19 cellular contexts compared by ENCODE assay signal in the genomic region with DNA sequence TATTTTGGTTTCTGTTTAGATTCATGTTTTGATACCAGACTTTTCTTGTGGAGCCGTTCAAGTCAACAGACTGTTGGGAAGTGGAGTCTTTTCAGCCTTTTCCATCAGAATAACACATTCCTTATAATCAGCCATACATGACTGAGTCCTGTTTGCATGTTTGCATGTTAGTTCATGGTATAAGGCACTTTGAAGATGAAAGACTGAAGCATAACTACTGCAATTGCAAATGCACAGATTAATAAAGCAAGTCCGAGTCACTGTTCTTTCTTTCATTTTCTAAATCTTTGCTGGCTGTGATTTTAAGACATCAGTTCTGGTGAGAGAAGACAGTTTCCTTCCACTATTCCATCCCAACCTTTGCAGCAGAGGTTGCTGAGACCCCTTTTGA. TPM values are rescaled to one million over a fixed set of nuclear protein-coding genes. Genes with fewer than 3 reads are reported as not detected.
DNase-seq lines count a peak whose midpoint lies in the region; ATAC-seq, FAIRE-seq and TF ChIP-seq lines count a peak whose summit lies in the region.
"Had no signal": no experiment of that assay in that cellular context is flagged by ENCODE, and none has a peak within 500 bp of the region (broad histone marks: within the 10 kb centered on the region; RNA-seq: fewer than 3 reads in every experiment).

No MANE protein-coding gene starts in this region.

- peak overlapping the region; percentile 87 for H3K27ac Mint-ChIP-seq in activated T-cell treated with anti-CD3 and anti-CD28 coated beads, Interleukin-2, amount 50 U/mL, for 24 hours
- H3K27ac Mint-ChIP-seq in activated CD4-positive, alpha-beta memory T cell treated with anti-CD3 and anti-CD28 coated beads for 36 hours, result peak overlapping the region; percentile 78
- H3K27ac Mint-ChIP-seq in nephron (peak overlapping the region; percentile 56 to 90 (median 72)), endodermal cell (no peak overlapping the region)

- H3K27ac ChIP-seq in K562 (ENCODE audit: extremely low read depth, low read depth, low read length) (no peak overlapping the region), endodermal cell (ENCODE audit: low read depth, low read length) (no peak overlapping the region)
- H3K27ac ChIP-seq: C4-2B, GM23248 had no signal

- H3K9ac ChIP-seq in K562 (ENCODE audit: insufficient read depth in 1 of 2, low read depth in 2 of 2, low read length in 2 of 2), result no peak overlapping the region
- no peak overlapping the region for H3K9ac ChIP-seq in endodermal cell (ENCODE audit: extremely low read depth, low read length, poor library complexity, severe bottlenecking)
- H3K9ac ChIP-seq: GM23248 had no signal

- POLR2A ChIA-PET in activated CD4-positive, alpha-beta memory T cell treated with anti-CD3 and anti-CD28 coated beads for 36 hours (lab: Charles Lee), result interaction anchor here (1.4 kb wide), 1 partner anchor 67 kb away, joined by 6 read pairs; no protein-coding TSS in a partner anchor
- POLR2A ChIA-PET in K562 (lab: Yijun Ruan, JAX), result no interaction called here

- no peak for ATAC-seq in K562
- ATAC-seq: GM12878, HCT116 had no signal

- H4K20me1 ChIP-seq in K562 (replicated peaks; ENCODE audit: control insufficient read depth, insufficient read depth, low read length), result no peaks in the 10 kb centered on the region

- no peaks in the 10 kb centered on the region for H3K4me1 ChIP-seq in K562 (replicated peaks in 1 of 2; ENCODE audit: control insufficient read depth in 2 of 2, insufficient read depth in 2 of 2, low read length in 2 of 2)
- peaks cover 4% of the 10 kb centered on the region for H3K4me1 ChIP-seq in endodermal cell (ENCODE audit: control insufficient read depth, insufficient read depth, low read length)
- H3K4me1 ChIP-seq: BE2C had no signal

- in situ Hi-C loops in K562 (cut with MboI), result no loop called here

- no peaks in the 10 kb centered on the region for H3K27me3 ChIP-seq in K562 (ENCODE audit: control insufficient read depth in 2 of 2, insufficient read depth in 2 of 2, low read length in 2 of 2)
- no peaks in the 10 kb centered on the region for H3K27me3 ChIP-seq in endodermal cell (ENCODE audit: control insufficient read depth, insufficient read depth, low read length, poor library complexity, severe bottlenecking)
- H3K27me3 ChIP-seq: BE2C had no signal

- BruUV-seq in K562 (replicated peaks; lab: Mats Ljungman, UMichigan), result no TSS peak

- no peak for DNase-seq in activated T-cell treated with anti-CD3 and anti-CD28 coated beads, Interleukin-2, amount 50 U/mL, for 24 hours
- DNase-seq in activated T-cell treated with anti-CD3 and anti-CD28 coated beads for 4 hours (no peak), K562 (ENCODE audit: extremely low read depth in 1 of 4, low spot score in 3 of 4) (no peak), Kasumi-1 (lab: John Stamatoyannopoulos, UW) (no peak), AG20443 (ENCODE audit: low spot score) (no peak), endodermal cell (no peak)
- no peak for DNase-seq in activated CD4-positive, alpha-beta memory T cell treated with anti-CD3 and anti-CD28 coated beads for 36 hours
- DNase-seq: BE2C; CD4-positive, alpha-beta memory T cell; DMS79; GM23248 had no signal

- H3K9me3 Mint-ChIP-seq in activated T-cell treated with anti-CD3 and anti-CD28 coated beads, Interleukin-2, amount 50 U/mL, for 24 hours, result no peaks in the 10 kb centered on the region
- peaks cover 2% of the 10 kb centered on the region for H3K9me3 Mint-ChIP-seq in activated CD4-positive, alpha-beta memory T cell treated with anti-CD3 and anti-CD28 coated beads for 36 hours
- no peaks in the 10 kb centered on the region for H3K9me3 Mint-ChIP-seq in nephron
- peaks cover 5% of the 10 kb centered on the region for H3K9me3 Mint-ChIP-seq in endodermal cell

- no peaks in the 10 kb centered on the region for H3K9me1 ChIP-seq in K562 (ENCODE audit: control insufficient read depth, insufficient read depth, low read length)

- H3K4me1 Mint-ChIP-seq in activated T-cell treated with anti-CD3 and anti-CD28 coated beads, Interleukin-2, amount 50 U/mL, for 24 hours (ENCODE audit: low read depth), result peaks cover 18% of the 10 kb centered on the region
- H3K4me1 Mint-ChIP-seq in activated CD4-positive, alpha-beta memory T cell treated with anti-CD3 and anti-CD28 coated beads for 36 hours (ENCODE audit: low read depth), result peaks cover 21% of the 10 kb centered on the region
- H3K4me1 Mint-ChIP-seq in nephron, result peaks cover 37% of the 10 kb centered on the region
- H3K4me1 Mint-ChIP-seq in endodermal cell, result peaks cover 10% of the 10 kb centered on the region

- FAIRE-seq in K562 (lab: Jason Lieb, UNC), result peak; percentile 15
- FAIRE-seq: A204.1, GM12878, GM18507, H54 had no signal

- no peaks in the 10 kb centered on the region for H3K27me3 Mint-ChIP-seq in activated T-cell treated with anti-CD3 and anti-CD28 coated beads, Interleukin-2, amount 50 U/mL, for 24 hours
- no peaks in the 10 kb centered on the region for H3K27me3 Mint-ChIP-seq in activated CD4-positive, alpha-beta memory T cell treated with anti-CD3 and anti-CD28 coated beads for 36 hours
- H3K27me3 Mint-ChIP-seq in nephron (ENCODE audit: low read depth), result no peaks in the 10 kb centered on the region
- no peaks in the 10 kb centered on the region for H3K27me3 Mint-ChIP-seq in endodermal cell (ENCODE audit: insufficient read depth)
- H3K27me3 Mint-ChIP-seq: CD4-positive, alpha-beta memory T cell had no signal

- TF ChIP-seq RAD21 in K562 (CRISPR knock-in tag; conservative IDR thresholded peaks at IDR 0.05 in 1 of 2, IDR thresholded peaks at IDR 0.05 in 1 of 2), result no peak

- CTCF ChIA-PET in activated CD4-positive, alpha-beta memory T cell treated with anti-CD3 and anti-CD28 coated beads for 36 hours (lab: Charles Lee), result no interaction called here
- CTCF ChIA-PET in K562 (lab: Yijun Ruan, JAX; ENCODE audit: low intra/inter-chr PET ratio), result no interaction called here

- TF ChIP-seq EP300 in K562 (IDR thresholded peaks at IDR 0.05; ENCODE audit: low read length), result no peak

- TF ChIP-seq CTCF in K562 (IDR thresholded peaks at IDR 0.05 in 2 of 3, conservative IDR thresholded peaks at IDR 0.05 in 1 of 3; ENCODE audit: insufficient read depth in 2 of 3, low read depth in 1 of 3, low read length in 3 of 3), result no peak
- TF ChIP-seq CTCF in nephron (IDR thresholded peaks at IDR 0.05; ENCODE audit: unreplicated experiment in 3 of 3), result no peak
- TF ChIP-seq CTCF in endodermal cell (conservative IDR thresholded peaks at IDR 0.05), result no peak

- H3K36me3 ChIP-seq in K562 (ENCODE audit: control insufficient read depth, insufficient read depth, low read length) (no peaks in the 10 kb centered on the region), endodermal cell (ENCODE audit: control insufficient read depth, insufficient read depth, low read length) (no peaks in the 10 kb centered on the region)
- H3K36me3 ChIP-seq: BE2C had no signal

- peaks cover 37% of the 10 kb centered on the region for H3K36me3 Mint-ChIP-seq in activated T-cell treated with anti-CD3 and anti-CD28 coated beads, Interleukin-2, amount 50 U/mL, for 24 hours (ENCODE audit: low read depth)
- H3K36me3 Mint-ChIP-seq in activated CD4-positive, alpha-beta memory T cell treated with anti-CD3 and anti-CD28 coated beads for 36 hours, result peaks cover 19% of the 10 kb centered on the region
- H3K36me3 Mint-ChIP-seq in nephron (ENCODE audit: low read depth) (peaks cover 7% of the 10 kb centered on the region), endodermal cell (ENCODE audit: low read depth) (no peaks in the 10 kb centered on the region)

- intact Hi-C loops in activated CD4-positive, alpha-beta memory T cell treated with anti-CD3 and anti-CD28 coated beads for 36 hours (cut with micrococcal nuclease), result loop anchor here (2.0 to 10.0 kb wide), 3 partner anchors 64 to 86 kb away; no protein-coding TSS in a partner anchor
- intact Hi-C loops in K562 (cut with micrococcal nuclease), result no loop called here

- no peak overlapping the region for H3K4me3 Mint-ChIP-seq in activated T-cell treated with anti-CD3 and anti-CD28 coated beads, Interleukin-2, amount 50 U/mL, for 24 hours
- H3K4me3 Mint-ChIP-seq in activated CD4-positive, alpha-beta memory T cell treated with anti-CD3 and anti-CD28 coated beads for 36 hours, result no peak overlapping the region
- H3K4me3 Mint-ChIP-seq in nephron (no peak overlapping the region), endodermal cell (no peak overlapping the region)
- H3K4me3 Mint-ChIP-seq: CD4-positive, alpha-beta memory T cell had no signal

- 29% methylated on average over 2 of the region's 2 CpGs for WGBS in K562 (ENCODE audit: insufficient coverage, low coverage, missing lambda C conversion rate)
- 92 to 100% methylated on average over 1 to 2 of the region's 2 CpGs for WGBS in endodermal cell (ENCODE audit: insufficient coverage in 1 of 2, insufficient read length in 1 of 2), 2 experiments

- no peak overlapping the region for H3K4me3 ChIP-seq in K562
- no peak overlapping the region for H3K4me3 ChIP-seq in endodermal cell (ENCODE audit: low read length)
- H3K4me3 ChIP-seq: GM12878, GM23248 had no signal

- H3K4me2 ChIP-seq in K562 (ENCODE audit: insufficient read depth, low read length), result no peak overlapping the region

- H3K79me2 ChIP-seq in K562 (ENCODE audit: control insufficient read depth, insufficient read depth, low read length), result no peaks in the 10 kb centered on the region

- no peak for TF ChIP-seq POLR2A in K562 (conservative IDR thresholded peaks at IDR 0.05)

- H3K9me3 ChIP-seq in K562 (replicated peaks; ENCODE audit: control insufficient read depth, insufficient read depth, low read depth, low read length) (no peaks in the 10 kb centered on the region), endodermal cell (ENCODE audit: control insufficient read depth, low read length) (peaks cover 20% of the 10 kb centered on the region)
- H3K9me3 ChIP-seq: BE2C had no signal

- H2AFZ ChIP-seq in K562 (ENCODE audit: low read depth, low read length), result no peak overlapping the region
- H2AFZ ChIP-seq: GM23248 had no signal

RNA-seq across cellular contexts. Expression of gene RASL11B, which starts 28.3 kb away (rescaled TPM):
- total RNA-seq in activated CD4-positive, alpha-beta memory T cell treated with anti-CD3 and anti-CD28 coated beads for 36 hours, result under 1 TPM; 0.29 to 0.40 TPM
- 1.3 and 1.4 TPM in 2 replicates for total RNA-seq in K562 (2011; cell fraction: chromatin; rRNA removed; ENCODE audit: low replicate concordance)
- total RNA-seq in K562 (2011; cell fraction: nucleolus; rRNA removed), result 1.4 and 2.3 TPM in 2 replicates
- total RNA-seq in K562 (2011; cell fraction: nucleoplasm; rRNA removed), result 2.1 and 2.4 TPM in 2 replicates
- 0.49 and 1.5 TPM in 2 replicates for total RNA-seq in K562 (2014; rRNA removed)
- total RNA-seq in K562 (2014; rRNA removed; fragmentation: Illumina TruSeq; extraction: Trizol), result 0.51 and 0.80 TPM in 2 replicates
- 0.29 and 0.38 TPM in 2 replicates for total RNA-seq in K562 (2015; rRNA removed; fragmentation: Illumina TruSeq; extraction: Trizol)
- total RNA-seq in K562 (2021), result 0.53 and 0.56 TPM in 2 replicates
- polyA plus RNA-seq in K562 (2011; rRNA removed), result 0.68 and 1.4 TPM in 2 replicates
- polyA plus RNA-seq in K562 (2011; cell fraction: cytosol; rRNA removed), result 0.80 and 1.4 TPM in 2 replicates
- 0.69 and 1.2 TPM in 2 replicates for polyA plus RNA-seq in K562 (2011; cell fraction: nucleus; rRNA removed)
- polyA plus RNA-seq in K562 (2012), result 0.37 and 0.48 TPM in 2 replicates
- polyA plus RNA-seq in K562 (2014; fragmentation: Illumina TruSeq; extraction: Trizol), result 0.47 and 0.56 TPM in 2 replicates
- polyA plus RNA-seq in K562 (2014; fragmentation: Nextera tagmentation; extraction: Ambion mirVana), result under 1 TPM; 0.24 to 0.27 TPM
- 0.13 and 0.50 TPM in 2 replicates for polyA plus RNA-seq in K562 (2014; rRNA removed)
- polyA minus RNA-seq in K562 (2011; rRNA and poly(A)+ RNA removed), result 0.96 and 1.3 TPM in 2 replicates
- 0.67 and 0.73 TPM in 2 replicates for polyA minus RNA-seq in K562 (2011; cell fraction: cytosol; rRNA and poly(A)+ RNA removed)
- polyA minus RNA-seq in K562 (2011; cell fraction: nucleus; rRNA and poly(A)+ RNA removed), result 0.94 and 2.7 TPM in 2 replicates
- total RNA-seq in endodermal cell, result 10 to 100 TPM in 1 of 2 donors, 1 to 10 TPM in 1; 7.0 to 12.7 TPM
- polyA plus RNA-seq in endodermal cell (2013, experiment 1 of 2), result 35.2 TPM
- polyA plus RNA-seq in endodermal cell (2013, experiment 2 of 2), result 28.1 TPM
- total RNA-seq: CD4-positive, alpha-beta memory T cell; G401; GM23248 had no signal
